In the genomic region with DNA sequence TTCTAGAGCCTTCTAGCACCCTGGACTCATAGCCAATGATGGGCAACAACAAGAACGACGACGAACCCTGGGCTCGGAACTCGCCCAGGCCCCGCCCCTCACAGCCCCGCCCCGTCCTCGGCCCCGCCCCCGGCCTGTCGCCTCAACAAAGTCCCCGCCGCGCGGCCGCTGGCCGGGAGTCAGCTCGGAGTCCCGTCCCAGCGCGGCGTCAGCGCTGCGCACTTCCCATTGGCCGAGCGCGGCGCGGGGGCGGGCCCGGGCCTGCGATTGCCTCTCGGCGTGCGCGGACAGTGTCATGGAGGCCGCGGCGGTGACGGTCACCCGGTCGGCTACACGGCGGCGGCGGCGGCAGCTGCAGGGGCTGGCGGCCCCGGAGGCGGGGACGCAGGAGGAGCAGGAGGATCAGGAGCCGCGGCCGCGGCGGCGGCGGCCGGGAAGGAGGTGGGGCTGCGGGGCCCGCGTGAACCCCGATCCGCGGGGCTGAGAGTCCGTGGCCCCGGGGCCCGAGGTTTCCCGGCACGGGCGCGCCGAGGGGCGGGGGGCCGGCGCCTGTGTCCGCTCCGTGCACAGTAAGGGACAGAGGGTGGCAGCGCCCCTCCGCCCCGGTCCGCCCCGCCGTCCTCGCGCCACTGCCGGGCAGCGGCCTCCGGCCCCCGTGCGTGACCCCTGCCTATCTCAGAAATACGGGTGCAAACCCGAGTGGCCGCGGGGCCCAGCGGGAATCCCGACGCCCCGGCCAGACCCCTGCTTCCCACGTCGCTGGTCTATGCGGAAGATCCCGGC, we compare ENCODE assay signal across 8 cellular contexts. TPM values are rescaled to one million over a fixed set of nuclear protein-coding genes. Genes with fewer than 3 reads are reported as not detected.
DNase-seq lines count a peak whose midpoint lies in the region; ATAC-seq, FAIRE-seq and TF ChIP-seq lines count a peak whose summit lies in the region.

A gene with protein sequence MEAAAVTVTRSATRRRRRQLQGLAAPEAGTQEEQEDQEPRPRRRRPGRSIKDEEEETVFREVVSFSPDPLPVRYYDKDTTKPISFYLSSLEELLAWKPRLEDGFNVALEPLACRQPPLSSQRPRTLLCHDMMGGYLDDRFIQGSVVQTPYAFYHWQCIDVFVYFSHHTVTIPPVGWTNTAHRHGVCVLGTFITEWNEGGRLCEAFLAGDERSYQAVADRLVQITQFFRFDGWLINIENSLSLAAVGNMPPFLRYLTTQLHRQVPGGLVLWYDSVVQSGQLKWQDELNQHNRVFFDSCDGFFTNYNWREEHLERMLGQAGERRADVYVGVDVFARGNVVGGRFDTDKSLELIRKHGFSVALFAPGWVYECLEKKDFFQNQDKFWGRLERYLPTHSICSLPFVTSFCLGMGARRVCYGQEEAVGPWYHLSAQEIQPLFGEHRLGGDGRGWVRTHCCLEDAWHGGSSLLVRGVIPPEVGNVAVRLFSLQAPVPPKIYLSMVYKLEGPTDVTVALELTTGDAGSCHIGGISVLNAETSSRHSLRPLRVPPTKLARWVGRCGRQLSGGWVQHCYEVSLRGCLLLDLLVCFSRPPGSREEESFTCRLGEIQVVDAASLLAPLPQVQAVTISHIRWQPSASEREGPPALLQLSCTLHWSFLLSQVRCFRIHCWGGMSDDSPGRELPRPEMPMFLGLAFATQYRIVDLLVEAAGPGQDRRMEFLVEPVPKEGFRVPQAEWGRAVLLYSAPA (plus strand): TSS at position 175 of the 783 bp plus-strand sequence. CDS start 121 bp downstream, at position 296.

- peak; percentile 88 for DNase-seq in AG09309 (ENCODE audit: low read depth)
- peak; percentile 88 for DNase-seq in NCI-H446 treated with DMSO at 0.1 percent for 48 hours (lab: John Stamatoyannopoulos, UW)
- DNase-seq in activated CD4-positive, alpha-beta T cell treated with anti-CD3 and anti-CD28 coated beads for 1 hour: peak; percentile 84
- DNase-seq in cerebellar cortex (ENCODE audit: low spot score): peak; percentile 84
- DNase-seq in kidney: peak; percentile 98
- peak; percentile 81 to 89 (median 84) for DNase-seq in stimulated activated CD4-positive, alpha-beta T cell treated with anti-CD3 and anti-CD28 coated beads, Interleukin-12 subunit alpha, Interleukin-12 subunit beta, amount 100 ng/mL, for 48 hours (ENCODE audit: low read depth in 2 of 3, low spot score in 1 of 3)

- TF ChIP-seq CTCF in AG09309 (IDR thresholded peaks at IDR 0.05; ENCODE audit: control insufficient read depth, insufficient read depth, low read depth, low read length, missing control alignments): no peak
- TF ChIP-seq CTCF in kidney (IDR thresholded peaks at IDR 0.05; ENCODE audit: borderline replicate concordance, extremely low read depth, insufficient read depth): no peak

- peak within 1 kb of the TSS; percentile 48 to 65 for H3K9ac ChIP-seq in kidney (ENCODE audit: low read length in 2 of 2)

- FAIRE-seq in kidney (lab: Jason Lieb, UNC): no peak

- peaks cover 4 to 8% of the 10 kb centered on the region in 2 donors for H3K36me3 ChIP-seq in kidney (ENCODE audit: control insufficient read depth in 1 of 2, insufficient read depth in 2 of 2, low read length in 2 of 2)

- peak within 1 kb of the TSS; percentile 54 for H3K4me3 ChIP-seq in AG09309 (ENCODE audit: control insufficient read depth, low read depth, low read length)
- H3K4me3 ChIP-seq in kidney (ENCODE audit: low read length in 2 of 2): peak within 1 kb of the TSS; percentile 46 to 71

- H3K9me3 ChIP-seq in kidney (ENCODE audit: control insufficient read depth in 1 of 2, low read length in 2 of 2): no peaks in the 10 kb centered on the region

- H3K4me1 ChIP-seq in kidney (ENCODE audit: control insufficient read depth in 1 of 2, insufficient read depth in 1 of 2, low read depth in 1 of 2, low read length in 2 of 2): peaks cover 0 to 7% of the 10 kb centered on the region in 2 donors

- intact Hi-C loops in kidney (cut with DNase I): no loop called here

- H3K27ac ChIP-seq in kidney (ENCODE audit: low read depth in 2 of 2, low read length in 2 of 2): peak within 1 kb of the TSS in 1 of 2 donors; percentile 60

- peak; percentile 96 for ATAC-seq in GM19043 (IDR thresholded peaks at IDR 0.05; ENCODE audit: low read depth, unreplicated experiment)
- peak; percentile 91 for ATAC-seq in HG03354 (IDR thresholded peaks at IDR 0.05; ENCODE audit: poor library complexity, severe bottlenecking, unreplicated experiment)

RNA-seq across cellular contexts. Expression of the gene that starts here (rescaled TPM):
- 49.3 TPM for total RNA-seq in kidney
- polyA plus RNA-seq in kidney (ENCODE audit: insufficient read depth, low read depth, low replicate concordance): 14.3 TPM
